21 cellular contexts compared by ENCODE assay signal in genomic region chr10:21556527-21556926, GRCh38. TPM values are rescaled to one million over a fixed set of nuclear protein-coding genes. Genes with fewer than 3 reads are reported as not detected.
"Had no signal": no experiment of that assay in that cellular context is flagged by ENCODE, and none has a peak within 500 bp of the region (broad histone marks: within the 10 kb centered on the region; RNA-seq: fewer than 3 reads in every experiment).

No MANE protein-coding gene starts in this region.

- H3K9me3 ChIP-seq: esophagus squamous epithelium, gastroesophageal sphincter, mucosa of descending colon, ovary, right atrium auricular region, suprapubic skin, thyroid gland, upper lobe of left lung, uterus had no signal

- H3K27ac Mint-ChIP-seq: dendritic cell treated with granulocyte-macrophage colony-stimulating factor and Interleukin-4, amounts not matched to agents 40 ng/mL and 50 ng/mL, for 4 days had no signal

- ATAC-seq: effector memory CD8-positive, alpha-beta T cell; gastroesophageal sphincter; left colon; left ventricle myocardium superior; mucosa of descending colon; naive thymus-derived CD8-positive, alpha-beta T cell had no signal

- H3K27ac ChIP-seq: ovary, right atrium auricular region, suprapubic skin, thyroid gland, upper lobe of left lung, uterus had no signal

- H3K27me3 ChIP-seq: esophagus squamous epithelium, gastroesophageal sphincter, ovary, right atrium auricular region, suprapubic skin, thyroid gland, upper lobe of left lung, uterus had no signal

- H3K4me1 ChIP-seq: suprapubic skin, thyroid gland, uterus had no signal

- H3K27me3 Mint-ChIP-seq: dendritic cell treated with granulocyte-macrophage colony-stimulating factor and Interleukin-4, amounts not matched to agents 40 ng/mL and 50 ng/mL, for 4 days; effector memory CD8-positive, alpha-beta T cell; naive thymus-derived CD8-positive, alpha-beta T cell had no signal

- H3K9me3 Mint-ChIP-seq: dendritic cell treated with granulocyte-macrophage colony-stimulating factor and Interleukin-4, amounts not matched to agents 40 ng/mL and 50 ng/mL, for 4 days; effector memory CD8-positive, alpha-beta T cell; immature natural killer cell; naive thymus-derived CD8-positive, alpha-beta T cell had no signal

- H3K4me3 Mint-ChIP-seq: dendritic cell treated with granulocyte-macrophage colony-stimulating factor and Interleukin-4, amounts not matched to agents 40 ng/mL and 50 ng/mL, for 4 days; effector memory CD8-positive, alpha-beta T cell; immature natural killer cell; naive thymus-derived CD8-positive, alpha-beta T cell had no signal

- H3K36me3 ChIP-seq: ovary, uterus had no signal

- DNase-seq: effector memory CD8-positive, alpha-beta T cell; esophagus squamous epithelium; foreskin fibroblast; immature natural killer cell; kidney; left colon; left ventricle myocardium superior; mucosa of descending colon; naive thymus-derived CD8-positive, alpha-beta T cell; ovary; small intestine; stimulated activated CD4-positive, alpha-beta T cell treated with anti-CD3 and anti-CD28 coated beads, Interleukin-12 subunit alpha, Interleukin-12 subunit beta, amount 100 ng/mL, for 4 hours; stimulated activated naive CD4-positive, alpha-beta T cell; thyroid gland; upper lobe of left lung; uterus had no signal

- H3K4me3 ChIP-seq: esophagus squamous epithelium, gastroesophageal sphincter, lung, mucosa of descending colon, ovary, right atrium auricular region, suprapubic skin, thyroid gland, upper lobe of left lung, uterus had no signal

RNA-seq across cellular contexts. Expression of gene SKIDA1, which starts 31.0 kb away (rescaled TPM):
- polyA plus RNA-seq: immature natural killer cell; naive thymus-derived CD8-positive, alpha-beta T cell had no signal
